ENCODE assay signal across 13 cellular contexts in genomic region chr17:39132192-39132600, GRCh38. TPM values are rescaled to one million over a fixed set of nuclear protein-coding genes. Genes with fewer than 3 reads are reported as not detected.
A peak's percentile ranks its signal among the peaks of the same experiment; 100 is the strongest.
DNase-seq lines count a peak whose midpoint lies in the region; ATAC-seq, FAIRE-seq and TF ChIP-seq lines count a peak whose summit lies in the region.
"Had no signal": no experiment of that assay in that cellular context is flagged by ENCODE, and none has a peak within 500 bp of the region (broad histone marks: within the 10 kb centered on the region; RNA-seq: fewer than 3 reads in every experiment).

No MANE protein-coding gene starts in this region.

- no peaks in the 10 kb centered on the region for H3K9me3 Mint-ChIP-seq in chondrocyte (ENCODE audit: low read depth)
- no peaks in the 10 kb centered on the region for H3K9me3 Mint-ChIP-seq in activated naive CD4-positive, alpha-beta T cell treated with anti-CD3 and anti-CD28 coated beads, Interleukin-2, amount 50 U/mL, for 72 hours
- H3K9me3 Mint-ChIP-seq: nephron progenitor cell had no signal

- H3K36me3 ChIP-seq in mucosa of descending colon (ENCODE audit: low read depth) (no peaks in the 10 kb centered on the region), lower lobe of right lung (no peaks in the 10 kb centered on the region), ascending aorta (no peaks in the 10 kb centered on the region)
- H3K36me3 ChIP-seq: suprapubic skin had no signal

- no peak for TF ChIP-seq EP300 in A549 (IDR thresholded peaks at IDR 0.05)

- H3K36me3 Mint-ChIP-seq in chondrocyte (ENCODE audit: low read depth), result peaks cover 1% of the 10 kb centered on the region
- no peaks in the 10 kb centered on the region for H3K36me3 Mint-ChIP-seq in activated naive CD4-positive, alpha-beta T cell treated with anti-CD3 and anti-CD28 coated beads, Interleukin-2, amount 50 U/mL, for 72 hours

- H3K9me3 ChIP-seq in A549 (no peaks in the 10 kb centered on the region), mucosa of descending colon (no peaks in the 10 kb centered on the region), lower lobe of right lung (no peaks in the 10 kb centered on the region), ascending aorta (no peaks in the 10 kb centered on the region)
- H3K9me3 ChIP-seq: suprapubic skin had no signal

- TF ChIP-seq CTCF in A549 (IDR thresholded peaks at IDR 0.05) (no peak), chondrocyte (IDR thresholded peaks at IDR 0.05) (no peak), mucosa of descending colon (IDR thresholded peaks at IDR 0.05) (no peak), lower lobe of right lung (IDR thresholded peaks at IDR 0.05) (no peak), ascending aorta (IDR thresholded peaks at IDR 0.05) (no peak)

- peak overlapping the region; percentile 92 for H3K27ac Mint-ChIP-seq in chondrocyte (ENCODE audit: unreplicated experiment)
- H3K27ac Mint-ChIP-seq in activated naive CD4-positive, alpha-beta T cell treated with anti-CD3 and anti-CD28 coated beads, Interleukin-2, amount 50 U/mL, for 72 hours, result peak overlapping the region in 1 of 2 donors; percentile 31

- TF ChIP-seq RAD21 in A549 (conservative IDR thresholded peaks at IDR 0.05 in 1 of 2, IDR thresholded peaks at IDR 0.05 in 1 of 2), result no peak

- 93% methylated on average over 7 of the region's 7 CpGs for WGBS in A549 (ENCODE audit: missing lambda C conversion rate)

- DNase-seq in A549 (ENCODE audit: low read depth in 1 of 2, low spot score in 1 of 2), result peak in 1 of 2 experiments; percentile 51
- peak; percentile 72 for DNase-seq in HT1080 (ENCODE audit: low read depth)
- DNase-seq in chondrocyte (ENCODE audit: low spot score), result no peak
- DNase-seq in mucosa of descending colon, result no peak
- no peak for DNase-seq in activated naive CD4-positive, alpha-beta T cell treated with anti-CD3 and anti-CD28 coated beads, Interleukin-2, amount 50 U/mL, for 72 hours (ENCODE audit: low spot score in 2 of 2)
- no peak for DNase-seq in NCI-H1694 treated with DMSO at 0.1 percent for 48 hours (lab: John Stamatoyannopoulos, UW)
- DNase-seq in lower lobe of right lung, result no peak
- no peak for DNase-seq in ascending aorta (ENCODE audit: low spot score in 2 of 2)
- DNase-seq: activated CD4-positive, alpha-beta T cell treated with anti-CD3 and anti-CD28 coated beads for 1 hour; nephron progenitor cell had no signal

- peaks cover 33% of the 10 kb centered on the region for H3K4me1 Mint-ChIP-seq in chondrocyte (ENCODE audit: low read depth)
- H3K4me1 Mint-ChIP-seq: nephron progenitor cell had no signal

- intact Hi-C loops in mucosa of descending colon (cut with DNase I, micrococcal nuclease), result no loop called here
- intact Hi-C loops in lower lobe of right lung (cut with DNase I), result no loop called here
- intact Hi-C loops in ascending aorta (cut with DNase I), result no loop called here

- CTCF ChIA-PET in A549 (lab: Yijun Ruan, JAX), result no interaction called here

- no peak for FAIRE-seq in A549 (lab: Jason Lieb, UNC)
- FAIRE-seq: GM19239 had no signal

- peak; percentile 60 to 65; a peak in 3 of 6 replicates for ATAC-seq in A549
- ATAC-seq in mucosa of descending colon, result peak; percentile 27
- no peak for ATAC-seq in activated naive CD4-positive, alpha-beta T cell treated with anti-CD3 and anti-CD28 coated beads, Interleukin-2, amount 50 U/mL, for 72 hours
- no peak for ATAC-seq in lower lobe of right lung

- H3K27me3 Mint-ChIP-seq in chondrocyte (ENCODE audit: low read depth), result no peaks in the 10 kb centered on the region

- peak overlapping the region; percentile 10 for H3K4me3 Mint-ChIP-seq in chondrocyte (ENCODE audit: unreplicated experiment)
- H3K4me3 Mint-ChIP-seq: nephron progenitor cell had no signal

- H3K27me3 ChIP-seq in lower lobe of right lung (ENCODE audit: low read depth) (no peaks in the 10 kb centered on the region), ascending aorta (no peaks in the 10 kb centered on the region)
- H3K27me3 ChIP-seq: suprapubic skin had no signal

- no peak overlapping the region for H3K4me2 ChIP-seq in A549

- H3K4me3 ChIP-seq in A549 (no peak overlapping the region), mucosa of descending colon (no peak overlapping the region), lower lobe of right lung (no peak overlapping the region), ascending aorta (no peak overlapping the region)
- H3K4me3 ChIP-seq: suprapubic skin had no signal

- 0 out of 3 replicates have a peak, but pooled peaks cover 8% of the 10 kb centered on the region for H3K4me1 ChIP-seq in A549
- H3K4me1 ChIP-seq in mucosa of descending colon (ENCODE audit: low read depth), result no peaks in the 10 kb centered on the region
- H3K4me1 ChIP-seq in lower lobe of right lung, result no peaks in the 10 kb centered on the region
- H3K4me1 ChIP-seq in ascending aorta, result no peaks in the 10 kb centered on the region
- H3K4me1 ChIP-seq: suprapubic skin had no signal

- peak overlapping the region in 1 of 2 experiments; percentile 49; a peak in 3 of 6 replicates for H3K27ac ChIP-seq in A549
- H3K27ac ChIP-seq in lower lobe of right lung, result no peak overlapping the region
- H3K27ac ChIP-seq in ascending aorta, result no peak overlapping the region
- H3K27ac ChIP-seq: suprapubic skin had no signal

- TF ChIP-seq POLR2A in A549 (IDR thresholded peaks at IDR 0.05; ENCODE audit: low read length), result no peak

- POLR2A ChIA-PET in A549 (lab: Yijun Ruan, JAX), result no interaction called here

TF ChIP-seq in A549, 52 proteins besides CTCF, POLR2A, EP300 and RAD21:
- TF ChIP-seq NFE2L2 (conservative IDR thresholded peaks at IDR 0.05; ENCODE audit: low read length), result peak; percentile 62
- no peak for TF ChIP-seq ZSCAN20 (CRISPR knock-in tag; IDR thresholded peaks at IDR 0.05)
- no peak for TF ChIP-seq FOSB (CRISPR knock-in tag; IDR thresholded peaks at IDR 0.05)
- no peak for TF ChIP-seq FOSL2 (IDR thresholded peaks at IDR 0.05)
- TF ChIP-seq FOSL2 (CRISPR knock-in tag; IDR thresholded peaks at IDR 0.05), result 0 out of 2 replicates have a peak, but pooled peaks have one; percentile 4
- TF ChIP-seq EHF (CRISPR knock-in tag; IDR thresholded peaks at IDR 0.05), result no peak
- peak; percentile 98 for TF ChIP-seq MAFK (IDR thresholded peaks at IDR 0.05; ENCODE audit: partially characterized antibody)
TF ChIP-seq in A549: peak in this region for 3.

RNA-seq across cellular contexts. Expression of gene PLXDC1, which starts 19.2 kb away (rescaled TPM):
- polyA plus RNA-seq in A549 (2011; rRNA removed) (0.36 and 0.77 TPM in 2 replicates), A549 (2017; fragmentation: RNase III; extraction: RNeasy Plus Mini Kit Qiagen cat#74134 plus additional on column Dnase treatment) (0.22 to 0.54 TPM (median 0.31 TPM) in 3 replicates)
- polyA plus RNA-seq in A549 (2012; cell fraction: cytosol; rRNA removed), result 0.16 and 0.23 TPM in 2 replicates
- polyA plus RNA-seq in A549 (2012; cell fraction: nucleus; rRNA removed), result 2.0 and 2.4 TPM in 2 replicates
- polyA minus RNA-seq in A549 (2011; rRNA and poly(A)+ RNA removed), result 0.29 and 0.79 TPM in 2 replicates
- 0.13 TPM in 1 of 2 replicates, not detected in the other for total RNA-seq in HT1080 (2014; rRNA removed; shearing (Covaris generic))
- polyA plus RNA-seq in HT1080 (2015; cell fraction: cytosol; rRNA removed), result not detected in 2 replicates
- polyA plus RNA-seq in HT1080 (2015; cell fraction: nucleus; rRNA removed), result 1.4 TPM in 1 of 2 replicates, not detected in the other
- total RNA-seq in chondrocyte (11.1 to 40.5 TPM (median 37.4 TPM) in 3 replicates), mucosa of descending colon (10 to 100 TPM in 1 of 3 donors, 1 to 10 TPM in 2; 2.4 to 10.9 (median 5.6) TPM), lower lobe of right lung (19.5 TPM), ascending aorta (23.8 TPM)
- total RNA-seq in activated naive CD4-positive, alpha-beta T cell treated with anti-CD3 and anti-CD28 coated beads, Interleukin-2, amount 50 U/mL, for 72 hours, result 10 to 100 TPM in 1 of 2 donors, 1 to 10 TPM in 1; 1.5 to 10.6 TPM

RNA-seq across cellular contexts. Expression of gene ARL5C, which starts 33.8 kb away (rescaled TPM):
- polyA plus RNA-seq in A549 (2011; rRNA removed) (not detected in 2 replicates), A549 (2017; fragmentation: RNase III; extraction: RNeasy Plus Mini Kit Qiagen cat#74134 plus additional on column Dnase treatment) (not detected in 3 replicates)
- polyA plus RNA-seq in A549 (2012; cell fraction: cytosol; rRNA removed), result not detected in 2 replicates
- 0.01 TPM in 1 of 2 replicates, not detected in the other for polyA plus RNA-seq in A549 (2012; cell fraction: nucleus; rRNA removed)
- not detected in 2 replicates for polyA minus RNA-seq in A549 (2011; rRNA and poly(A)+ RNA removed)
- total RNA-seq in HT1080 (2014; rRNA removed; shearing (Covaris generic)), result not detected in 2 replicates
- not detected in 2 replicates for polyA plus RNA-seq in HT1080 (2015; cell fraction: cytosol; rRNA removed)
- polyA plus RNA-seq in HT1080 (2015; cell fraction: nucleus; rRNA removed), result not detected in 2 replicates
- total RNA-seq in chondrocyte (0.25 TPM in 1 of 3 replicates, not detected in the others), mucosa of descending colon (not detected), lower lobe of right lung (not detected), ascending aorta (not detected)
- total RNA-seq in activated naive CD4-positive, alpha-beta T cell treated with anti-CD3 and anti-CD28 coated beads, Interleukin-2, amount 50 U/mL, for 72 hours, result under 1 TPM in 1 of 2 donors, not detected in 1; 0.25 TPM
- total RNA-seq: suprapubic skin had no signal
- polyA plus RNA-seq: BJ had no signal

Comparison
In these comparisons a context has a peak if more than half of its experiments do, and no peak if none do; other contexts are left out.
1. ATAC-seq: peak in A549 (2 of 2) and mucosa of descending colon (single experiment); none in activated naive CD4-positive, alpha-beta T cell treated with anti-CD3 and anti-CD28 coated beads, Interleukin-2, amount 50 U/mL, for 72 hours (0 of 2) and lower lobe of right lung (0 of 2).